1 cellular context compared by ENCODE assay signal in the genomic region with DNA sequence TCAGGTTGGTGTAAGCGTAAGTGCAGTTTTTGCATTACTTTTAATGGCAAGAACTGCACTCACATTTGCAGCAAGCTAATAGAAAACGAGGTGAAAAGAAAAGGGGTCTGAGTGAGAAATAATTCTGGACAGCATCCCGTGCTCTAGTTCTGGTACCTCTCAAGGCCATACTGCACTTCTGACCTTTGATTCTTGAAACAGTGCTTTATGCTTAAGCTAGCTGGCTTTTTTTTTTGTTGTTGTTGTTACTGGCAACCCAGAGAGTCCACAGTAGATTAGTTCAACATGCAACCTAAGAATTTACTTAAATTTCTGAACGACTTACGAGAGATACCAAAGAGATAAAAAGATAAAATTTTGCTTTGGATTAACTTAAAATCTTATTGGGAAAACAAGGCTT.
TF ChIP-seq lines count a peak whose summit lies in the region.

No MANE protein-coding gene starts in this region.

TF ChIP-seq in GM23338, 12 proteins besides CTCF, POLR2A, EP300 and RAD21 (continued from another document):
- TF ChIP-seq ZNF462 (CRISPR knock-in tag; IDR thresholded peaks at IDR 0.05): no peak
